ENCODE assay signal across 18 cellular contexts in genomic region chr10:44917848-44918247, GRCh38. TPM values are rescaled to one million over a fixed set of nuclear protein-coding genes. Genes with fewer than 3 reads are reported as not detected.
DNase-seq lines count a peak whose midpoint lies in the region; ATAC-seq lines count a peak whose summit lies in the region.
"Had no signal": no experiment of that assay in that cellular context is flagged by ENCODE, and none has a peak within 500 bp of the region (broad histone marks: within the 10 kb centered on the region; RNA-seq: fewer than 3 reads in every experiment).

No MANE protein-coding gene starts in this region.

- ATAC-seq in GM21367 (IDR thresholded peaks at IDR 0.05; ENCODE audit: unreplicated experiment): no peak

- peak; percentile 13 for DNase-seq in LHCN-M2 (ENCODE audit: low read depth)
- DNase-seq in myocyte (ENCODE audit: low read depth): peak; percentile 71
- no peak for DNase-seq in cerebellar cortex (ENCODE audit: low spot score)
- DNase-seq in NCI-H82 (lab: John Stamatoyannopoulos, UW): no peak
- DNase-seq: 8988T; ACHN; BE2C; C1 segment of cervical spinal cord; Calu3; CD4-positive, alpha-beta memory T cell; CD4-positive, CD25-positive, alpha-beta regulatory T cell; CD8-positive, alpha-beta memory T cell; COR-L47; DMS79 treated with DMSO at 0.1 percent for 48 hours; GF-D8 had no signal

RNA-seq across cellular contexts. Expression of gene TMEM72, which starts 6.7 kb away (rescaled TPM):
- not detected in 2 replicates for total RNA-seq in LHCN-M2 (2014; rRNA removed)
- not detected for polyA plus RNA-seq in LHCN-M2 (2012)
- 0.96 and 1.6 TPM in 2 replicates for total RNA-seq in myocyte
- polyA plus RNA-seq in myocyte (2012): 2.0 TPM
- total RNA-seq: Calu3; CD4-positive, alpha-beta memory T cell; CD4-positive, CD25-positive, alpha-beta regulatory T cell; CD8-positive, alpha-beta memory T cell had no signal
- polyA plus RNA-seq: AG04450; CD14-positive monocyte; CD4-positive, alpha-beta memory T cell; CD4-positive, CD25-positive, alpha-beta regulatory T cell; CD8-positive, alpha-beta memory T cell had no signal

RNA-seq across cellular contexts. Expression of gene RASSF4, which starts 41.8 kb away (rescaled TPM):
- 16.9 and 29.5 TPM in 2 replicates for total RNA-seq in LHCN-M2 (2014; rRNA removed)
- 14.2 TPM for polyA plus RNA-seq in LHCN-M2 (2012)
- 608 and 1,159 TPM in 2 replicates for total RNA-seq in myocyte
- polyA plus RNA-seq in myocyte (2012): 413 TPM

Comparison
In these comparisons a context has a peak if more than half of its experiments do, and no peak if none do; other contexts are left out.
1. DNase-seq: peak in LHCN-M2 (single experiment) and myocyte (single experiment); none in cerebellar cortex (single experiment) and NCI-H82 (single experiment).
2. RNA of gene RASSF4, which starts 41.8 kb away (total RNA-seq): 608 to 1,159 TPM in myocyte; 16.9 to 29.5 TPM in LHCN-M2; every median in the first group is over 10 times any median in the second.